Comparison of ENCODE assay signal across 24 cellular contexts in the genomic region with DNA sequence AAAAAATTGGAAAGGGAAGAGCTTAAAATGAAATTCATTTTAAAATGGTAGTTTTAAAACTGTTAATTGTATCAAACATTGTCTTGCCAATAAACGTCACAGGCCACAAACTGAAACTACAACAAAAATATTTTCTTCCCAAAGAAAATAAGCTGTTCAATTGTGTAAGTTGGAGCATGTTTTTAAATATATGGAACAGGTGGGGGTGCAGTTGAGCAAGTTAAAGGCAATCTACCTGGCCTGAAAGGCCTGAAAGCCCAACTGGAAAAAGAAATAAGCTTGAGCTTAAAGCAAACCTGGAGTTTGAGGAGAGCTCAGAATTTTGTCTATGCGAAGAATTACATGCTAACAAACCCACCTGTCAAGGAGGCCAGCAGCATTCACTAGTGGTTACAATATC.
DNase-seq lines count a peak whose midpoint lies in the region; ATAC-seq, FAIRE-seq and TF ChIP-seq lines count a peak whose summit lies in the region.
"Had no signal": no experiment of that assay in that cellular context is flagged by ENCODE, and none has a peak within 500 bp of the region (broad histone marks: within the 10 kb centered on the region; RNA-seq: fewer than 3 reads in every experiment).

No MANE protein-coding gene starts in this region.

- H3K27ac ChIP-seq in astrocyte (ENCODE audit: low read depth, low read length) = no peak overlapping the region
- H3K27ac ChIP-seq: BLaER1, body of pancreas, heart left ventricle, left ventricle myocardium inferior, transverse colon had no signal

- no peak overlapping the region for H3K9ac ChIP-seq in astrocyte (ENCODE audit: low read length)
- H3K9ac ChIP-seq: BLaER1 had no signal

- H3K4me3 Mint-ChIP-seq in astrocyte (ENCODE audit: unreplicated experiment) = no peak overlapping the region
- H3K4me3 Mint-ChIP-seq: activated CD4-positive, alpha-beta memory T cell treated with anti-CD3 and anti-CD28 coated beads, Interleukin-2, amount 10 ng/mL, durations not matched to agents 7 days and 5 days; naive thymus-derived CD4-positive, alpha-beta T cell had no signal

- no peak overlapping the region for H3K4me2 ChIP-seq in astrocyte (ENCODE audit: low read length)
- H3K4me2 ChIP-seq: BLaER1 had no signal

- H4K20me1 ChIP-seq in astrocyte (ENCODE audit: insufficient read depth, low read length) = no peaks in the 10 kb centered on the region
- H4K20me1 ChIP-seq: BLaER1 had no signal

- peak; percentile 18 for DNase-seq in Daoy (ENCODE audit: low read depth)
- DNase-seq in LNCaP clone FGC (ENCODE audit: low read depth) = no peak
- no peak for DNase-seq in astrocyte (ENCODE audit: low read depth)
- peak; percentile 11 for DNase-seq in iris pigment epithelial cell (ENCODE audit: low read depth)
- no peak for DNase-seq in NCI-H510A (lab: John Stamatoyannopoulos, UW)
- DNase-seq: activated CD4-positive, alpha-beta memory T cell treated with anti-CD3 and anti-CD28 coated beads, Interleukin-2, amount 10 ng/mL, durations not matched to agents 7 days and 5 days; body of pancreas; DMS79; heart left ventricle; left ventricle myocardium inferior; naive thymus-derived CD4-positive, alpha-beta T cell; NCI-H1436 treated with DMSO at 0.1 percent for 48 hours; NCI-H526 treated with DMSO at 0.1 percent for 48 hours; retina; Right ventricle myocardium superior; stimulated activated CD4-positive, alpha-beta T cell treated with anti-CD3 and anti-CD28 coated beads, Interleukin-2, amount 100 ng/mL, for 24 hours; transverse colon had no signal

- H3K79me2 ChIP-seq in astrocyte (ENCODE audit: insufficient read depth, low read length) = no peaks in the 10 kb centered on the region

- H3K9me3 ChIP-seq in astrocyte (ENCODE audit: insufficient read depth, low read depth, low read length) = no peaks in the 10 kb centered on the region
- H3K9me3 ChIP-seq: BLaER1, body of pancreas, transverse colon had no signal

- FAIRE-seq in astrocyte (lab: Jason Lieb, UNC) = peak; percentile 17
- FAIRE-seq: GM12891, TTC549 had no signal

- H3K27me3 ChIP-seq in astrocyte (ENCODE audit: insufficient read depth, low read length) = no peaks in the 10 kb centered on the region
- H3K27me3 ChIP-seq: BLaER1, body of pancreas, transverse colon had no signal

- H2AFZ ChIP-seq in astrocyte (ENCODE audit: low read depth, low read length) = no peak overlapping the region

- ATAC-seq in HG03439 (IDR thresholded peaks at IDR 0.05; ENCODE audit: unreplicated experiment) (no peak), GM21529 (IDR thresholded peaks at IDR 0.05; ENCODE audit: unreplicated experiment) (no peak), HG03342 (IDR thresholded peaks at IDR 0.05; ENCODE audit: unreplicated experiment) (no peak)
- ATAC-seq: body of pancreas; heart left ventricle; naive thymus-derived CD4-positive, alpha-beta T cell had no signal

- no peaks in the 10 kb centered on the region for H3K9me3 Mint-ChIP-seq in astrocyte (ENCODE audit: unreplicated experiment)
- H3K9me3 Mint-ChIP-seq: activated T-helper 2 cell treated with anti-CD3 and anti-CD28 coated beads, Interferon-gamma antibody, Interleukin-2, Interleukin-4, amounts not matched to agents 10 μg/mL and 5 μg/mL and 100 μg/mL, durations not matched to agents 14 hours and 24 hours and 36 hours had no signal

- peaks cover 4% of the 10 kb centered on the region for H3K4me1 Mint-ChIP-seq in astrocyte (ENCODE audit: low read depth, unreplicated experiment)
- H3K4me1 Mint-ChIP-seq: activated CD4-positive, alpha-beta memory T cell treated with anti-CD3 and anti-CD28 coated beads, Interleukin-2, amount 10 ng/mL, durations not matched to agents 7 days and 5 days; naive thymus-derived CD4-positive, alpha-beta T cell had no signal

- no peaks in the 10 kb centered on the region for H3K36me3 ChIP-seq in astrocyte (ENCODE audit: insufficient read depth, low read length)
- H3K36me3 ChIP-seq: BLaER1, heart left ventricle, left ventricle myocardium inferior, transverse colon had no signal

- no peaks in the 10 kb centered on the region for H3K4me1 ChIP-seq in astrocyte (ENCODE audit: insufficient read depth, low read length)
- H3K4me1 ChIP-seq: BLaER1, body of pancreas, heart left ventricle, left ventricle myocardium inferior, transverse colon had no signal

- TF ChIP-seq CTCF in LNCaP clone FGC (IDR thresholded peaks at IDR 0.05; ENCODE audit: control insufficient read depth, extremely low read depth, insufficient read depth) (peak; percentile 31; the same call in 1 of the 2 replicates), astrocyte (IDR thresholded peaks at IDR 0.05; ENCODE audit: insufficient read depth, low read depth, low read length) (no peak)

- H3K36me3 Mint-ChIP-seq in astrocyte (ENCODE audit: low read depth, unreplicated experiment) = no peaks in the 10 kb centered on the region

- H3K4me3 ChIP-seq in LNCaP clone FGC (ENCODE audit: low read depth, low read length) (no peak overlapping the region), astrocyte (ENCODE audit: insufficient read depth, low read depth, low read length) (no peak overlapping the region)
- H3K4me3 ChIP-seq: BLaER1, body of pancreas, heart left ventricle, left ventricle myocardium inferior, transverse colon had no signal

- H3K27me3 Mint-ChIP-seq in astrocyte (ENCODE audit: low read depth, unreplicated experiment) = no peaks in the 10 kb centered on the region
- H3K27me3 Mint-ChIP-seq: activated CD4-positive, alpha-beta memory T cell treated with anti-CD3 and anti-CD28 coated beads, Interleukin-2, amount 10 ng/mL, durations not matched to agents 7 days and 5 days; naive thymus-derived CD4-positive, alpha-beta T cell had no signal

- no peak overlapping the region for H3K27ac Mint-ChIP-seq in astrocyte (ENCODE audit: unreplicated experiment)
- H3K27ac Mint-ChIP-seq: activated CD4-positive, alpha-beta memory T cell treated with anti-CD3 and anti-CD28 coated beads, Interleukin-2, amount 10 ng/mL, durations not matched to agents 7 days and 5 days; activated T-helper 2 cell treated with anti-CD3 and anti-CD28 coated beads, Interferon-gamma antibody, Interleukin-2, Interleukin-4, amounts not matched to agents 10 μg/mL and 5 μg/mL and 100 μg/mL, durations not matched to agents 14 hours and 24 hours and 36 hours; naive thymus-derived CD4-positive, alpha-beta T cell had no signal

Comparison
In these comparisons a context has a peak if more than half of its experiments do, and no peak if none do; other contexts are left out.
1. DNase-seq: peak in Daoy (single experiment) and iris pigment epithelial cell (single experiment); none in LNCaP clone FGC (single experiment), astrocyte (single experiment) and NCI-H510A (single experiment).